1 cellular context compared by ENCODE assay signal in genomic region chr5:180988592-180988991, GRCh38.
TF ChIP-seq lines count a peak whose summit lies in the region.

TSS of gene BTNL3 (plus strand) at chr5:180988846. CDS start at chr5:180989029, 183 bp downstream.

TF ChIP-seq in H1, 55 proteins besides CTCF, POLR2A, EP300 and RAD21 (continued from another document):
- TF ChIP-seq TBP (IDR thresholded peaks at IDR 0.05; ENCODE audit: low read depth, low read length) (no peak), KDM5A (IDR thresholded peaks at IDR 0.05; ENCODE audit: low read length) (no peak), YY1 (IDR thresholded peaks at IDR 0.05; ENCODE audit: low read depth, low read length) (no peak)
TF ChIP-seq in H1: peak in this region for 0.
